ENCODE assay signal across 1 cellular context in genomic region chr6:11277275-11278206, GRCh38.
TF ChIP-seq lines count a peak whose summit lies in the region.

No MANE protein-coding gene starts in this region.

TF ChIP-seq in GM12878, 131 proteins besides CTCF, POLR2A, EP300 and RAD21 (continued from another document and continues in another):
- TF ChIP-seq RELB (IDR thresholded peaks at IDR 0.05; ENCODE audit: low read depth) (peak; percentile 98), POLR2AphosphoS2 (IDR thresholded peaks at IDR 0.05; ENCODE audit: low read depth, low read length) (0 out of 2 replicates have a peak, but pooled peaks have one; percentile 49), SMAD5 (IDR thresholded peaks at IDR 0.05; ENCODE audit: low read depth) (no peak), ZBTB4 (CRISPR knock-in tag; IDR thresholded peaks at IDR 0.05) (no peak), SKIL (IDR thresholded peaks at IDR 0.05; ENCODE audit: low read depth, poor library complexity, severe bottlenecking) (peak; percentile 63), ELK1 (IDR thresholded peaks at IDR 0.05; ENCODE audit: low read depth, low read length) (no peak), RUNX3 (IDR thresholded peaks at IDR 0.05; ENCODE audit: low read length) (peak; percentile 89), BCL11A (IDR thresholded peaks at IDR 0.05; ENCODE audit: low read depth, low read length) (peak; percentile 91), NFIC (IDR thresholded peaks at IDR 0.05; ENCODE audit: low read depth, low read length) (peak; percentile 87), NFXL1 (IDR thresholded peaks at IDR 0.05; ENCODE audit: borderline replicate concordance) (no peak), ETV6 (conservative IDR thresholded peaks at IDR 0.05 in 1 of 2, IDR thresholded peaks at IDR 0.05 in 1 of 2; ENCODE audit: borderline replicate concordance in 1 of 2, low read depth in 1 of 2) (peak in 1 of 2 experiments; percentile 75; a peak in 2 of 4 replicates), BRCA1 (IDR thresholded peaks at IDR 0.05; ENCODE audit: low read depth, low read length) (no peak), FOXM1 (IDR thresholded peaks at IDR 0.05; ENCODE audit: low read depth, low read length) (peak; percentile 89), PKNOX1 (IDR thresholded peaks at IDR 0.05) (peak; percentile 49; the same call in 1 of the 2 replicates), DPF2 (IDR thresholded peaks at IDR 0.05) (peak; percentile 81), IKZF2 (IDR thresholded peaks at IDR 0.05) (peak; percentile 95 to 97), BHLHE40 (IDR thresholded peaks at IDR 0.05; ENCODE audit: borderline replicate concordance in 1 of 2, low read depth in 2 of 2, low read length in 1 of 2) (peak; percentile 33 to 71; a peak in 2 of 4 replicates), ATF7 (IDR thresholded peaks at IDR 0.05; ENCODE audit: low read depth) (peak; percentile 56; the same call in 1 of the 2 replicates), EED (IDR thresholded peaks at IDR 0.05; ENCODE audit: low read depth) (peak; percentile 94), CHD1 (IDR thresholded peaks at IDR 0.05; ENCODE audit: low read depth, low read length) (no peak), ESRRA (IDR thresholded peaks at IDR 0.05; ENCODE audit: low read length) (no peak), USF1 (IDR thresholded peaks at IDR 0.05; ENCODE audit: borderline replicate concordance, extremely low read length, insufficient read depth, low read depth, low read length) (no peak), KDM1A (IDR thresholded peaks at IDR 0.05; ENCODE audit: borderline replicate concordance) (no peak), YY1 (IDR thresholded peaks at IDR 0.05; ENCODE audit: low read depth, low read length) (0 out of 2 replicates have a peak, but pooled peaks have one; percentile 41), CBFB (IDR thresholded peaks at IDR 0.05; ENCODE audit: low read depth) (peak; percentile 58; the same call in 1 of the 2 replicates), MEF2B (IDR thresholded peaks at IDR 0.05; ENCODE audit: partially characterized antibody, poor library complexity, severe bottlenecking) (peak; percentile 88), SUPT20H (IDR thresholded peaks at IDR 0.05; ENCODE audit: borderline replicate concordance, control insufficient read depth, low read depth, low read length) (no peak), ZNF274 (IDR thresholded peaks at IDR 0.05; ENCODE audit: insufficient read depth, insufficient read length) (no peak), ZBTB40 (IDR thresholded peaks at IDR 0.05; ENCODE audit: borderline replicate concordance) (no peak), SIN3A (IDR thresholded peaks at IDR 0.05; ENCODE audit: low read depth, low read length) (no peak), TCF12 (IDR thresholded peaks at IDR 0.05; ENCODE audit: low read depth, low read length) (peak; percentile 55), CHD2 (IDR thresholded peaks at IDR 0.05; ENCODE audit: borderline replicate concordance, low read depth, low read length) (peak; percentile 51; the same call in 1 of the 2 replicates), ZBTB11 (CRISPR knock-in tag; IDR thresholded peaks at IDR 0.05) (no peak), MTA3 (IDR thresholded peaks at IDR 0.05; ENCODE audit: borderline replicate concordance, low read length) (peak; percentile 92), IRF5 (IDR thresholded peaks at IDR 0.05; ENCODE audit: borderline replicate concordance) (no peak), KLF5 (IDR thresholded peaks at IDR 0.05; ENCODE audit: partially characterized antibody) (no peak), JUNB (IDR thresholded peaks at IDR 0.05) (peak; percentile 82), FOXK2 (IDR thresholded peaks at IDR 0.05) (no peak), POLR2AphosphoS5 (IDR thresholded peaks at IDR 0.05; ENCODE audit: low read length) (peak; percentile 89), CREB1 (IDR thresholded peaks at IDR 0.05; ENCODE audit: low read depth) (peak; percentile 52), ZSCAN29 (IDR thresholded peaks at IDR 0.05) (peak; percentile 12; the same call in 1 of the 2 replicates), CREM (IDR thresholded peaks at IDR 0.05; ENCODE audit: low read depth) (peak; percentile 78)
